In the genomic region with DNA sequence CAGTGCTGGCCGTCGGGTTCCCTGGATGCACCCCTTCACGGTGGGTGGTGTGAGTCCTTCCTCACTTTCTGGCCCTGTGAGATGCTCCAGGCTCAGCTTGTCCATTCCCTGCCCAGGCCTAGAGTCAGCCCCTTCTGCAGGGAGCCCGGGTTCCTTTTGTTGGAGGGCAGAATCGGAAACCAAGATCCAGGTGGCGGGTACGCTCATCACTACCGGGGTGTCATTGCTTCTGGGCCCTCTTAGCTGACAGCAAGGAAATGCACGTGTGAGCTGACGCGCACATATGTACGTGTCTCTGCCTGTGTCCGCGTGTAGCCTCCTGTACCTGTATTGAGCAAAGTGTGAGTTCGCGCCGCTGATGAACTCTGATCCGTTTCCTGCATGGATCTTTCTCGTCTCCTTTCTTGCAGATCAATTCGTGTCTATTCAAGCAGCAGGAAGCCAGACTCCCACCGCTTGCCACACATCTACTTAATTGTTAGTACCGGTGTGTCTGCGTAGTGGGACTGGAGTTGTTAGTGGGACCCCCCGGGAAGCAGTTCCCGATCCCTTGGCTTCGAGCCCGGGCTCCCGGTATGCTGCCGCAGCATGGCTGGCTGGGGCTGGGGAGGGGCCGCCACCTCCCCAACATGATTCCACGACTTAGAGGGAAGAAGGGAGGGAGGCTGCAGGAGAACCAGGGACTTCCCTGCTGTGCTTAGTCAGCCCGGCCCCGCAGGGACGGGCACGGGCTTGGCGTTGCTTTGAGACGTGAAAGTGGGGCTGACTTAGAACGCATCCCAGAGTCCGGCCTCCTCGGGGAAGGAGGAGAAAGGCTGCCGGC, we compare ENCODE assay signal across 14 cellular contexts. TPM values are rescaled to one million over a fixed set of nuclear protein-coding genes. Genes with fewer than 3 reads are reported as not detected.
DNase-seq lines count a peak whose midpoint lies in the region; ATAC-seq, FAIRE-seq and TF ChIP-seq lines count a peak whose summit lies in the region.
"Had no signal": no experiment of that assay in that cellular context is flagged by ENCODE, and none has a peak within 500 bp of the region (broad histone marks: within the 10 kb centered on the region; RNA-seq: fewer than 3 reads in every experiment).

No MANE protein-coding gene starts in this region.

- no TSS peak for BruUV-seq in Caco-2 (replicated peaks; lab: Mats Ljungman, UMichigan)

- intact Hi-C loops in activated B cell treated with CpG ODN at 0.5 μM for 24 hours (cut with micrococcal nuclease) = no loop called here
- intact Hi-C loops in right cardiac atrium (cut with DNase I) = no loop called here
- intact Hi-C loops in Caco-2 (cut with micrococcal nuclease; ENCODE audit: unreplicated experiment) = no loop called here

- TF ChIP-seq CTCF in activated B cell treated with CpG ODN at 0.5 μM for 24 hours (IDR thresholded peaks at IDR 0.05) = no peak
- no peak for TF ChIP-seq CTCF in Caco-2 (IDR thresholded peaks at IDR 0.05; ENCODE audit: insufficient read depth in 1 of 2, low read depth in 1 of 2, low read length in 1 of 2, severe bottlenecking in 1 of 2, unreplicated experiment in 1 of 2)

- DNase-seq in H54 (ENCODE audit: insufficient read length, low spot score) = peak; percentile 48
- DNase-seq in activated B cell treated with CpG ODN at 0.5 μM for 24 hours = no peak
- DNase-seq in right cardiac atrium = peak; percentile 31 to 76 (median 61)
- no peak for DNase-seq in NCI-H1930 (lab: John Stamatoyannopoulos, UW)
- DNase-seq in stimulated activated CD8-positive, alpha-beta memory T cell treated with anti-CD3 and anti-CD28 coated beads, Interleukin-4, amount 100 ng/mL, for 48 hours = no peak
- no peak for DNase-seq in RCC 7860 (ENCODE audit: low spot score)
- DNase-seq in Caco-2 = no peak
- DNase-seq: activated CD4-positive, CD25-positive, alpha-beta regulatory T cell; activated effector memory CD4-positive, alpha-beta T cell treated with anti-CD3 and anti-CD28 coated beads, Interleukin-2, amount 50 U/mL, for 16 hours; glutamatergic neuron; NCI-H226; SHP77 had no signal

- no peaks in the 10 kb centered on the region for H3K27me3 Mint-ChIP-seq in activated B cell treated with CpG ODN at 0.5 μM for 24 hours
- H3K27me3 Mint-ChIP-seq in Caco-2 (ENCODE audit: insufficient read depth, unreplicated experiment) = no peaks in the 10 kb centered on the region

- POLR2A ChIA-PET in activated B cell treated with CpG ODN at 0.5 μM for 24 hours (lab: Charles Lee) (no interaction called here), Caco-2 (lab: Charles Lee) (no interaction called here)

- no peak for TF ChIP-seq POLR2A in H54 (IDR thresholded peaks at IDR 0.05; ENCODE audit: low read depth, low read length)

- no peaks in the 10 kb centered on the region for H3K36me3 Mint-ChIP-seq in activated B cell treated with CpG ODN at 0.5 μM for 24 hours (ENCODE audit: low read depth)
- no peaks in the 10 kb centered on the region for H3K36me3 Mint-ChIP-seq in Caco-2 (ENCODE audit: insufficient read depth, unreplicated experiment)

- H3K9me3 ChIP-seq in right cardiac atrium (ENCODE audit: control insufficient read depth, low read length) = no peaks in the 10 kb centered on the region
- no peaks in the 10 kb centered on the region for H3K9me3 ChIP-seq in Caco-2

- no peak for FAIRE-seq in H54 (lab: Jason Lieb, UNC)
- no peak for FAIRE-seq in RCC 7860 (lab: Jason Lieb, UNC)
- FAIRE-seq: GM18507 had no signal

- no peak overlapping the region for H3K27ac ChIP-seq in right cardiac atrium (ENCODE audit: low read length)
- H3K27ac ChIP-seq in skin epidermis = peak overlapping the region in 14 of 21 experiments; percentile 12 to 56 (median 38)

- H3K36me3 ChIP-seq in Caco-2 (ENCODE audit: control insufficient read depth, insufficient read depth, low read length) = no peaks in the 10 kb centered on the region

- CTCF ChIA-PET in activated B cell treated with CpG ODN at 0.5 μM for 24 hours (lab: Charles Lee) = no interaction called here
- CTCF ChIA-PET in Caco-2 (lab: Charles Lee) = no interaction called here

- H3K27ac Mint-ChIP-seq in activated B cell treated with CpG ODN at 0.5 μM for 24 hours (peak overlapping the region; percentile 7), Caco-2 (ENCODE audit: unreplicated experiment) (no peak overlapping the region)

- no peak for ATAC-seq in activated B cell treated with CpG ODN at 0.5 μM for 24 hours (ENCODE audit: low read depth)
- no peak for ATAC-seq in right cardiac atrium

- no peaks in the 10 kb centered on the region for H3K9me3 Mint-ChIP-seq in activated B cell treated with CpG ODN at 0.5 μM for 24 hours
- no peaks in the 10 kb centered on the region for H3K9me3 Mint-ChIP-seq in Caco-2 (ENCODE audit: unreplicated experiment)

- no peaks in the 10 kb centered on the region for H3K27me3 ChIP-seq in right cardiac atrium (ENCODE audit: control insufficient read depth, insufficient read depth)
- H3K27me3 ChIP-seq in Caco-2 (replicated peaks; ENCODE audit: control insufficient read depth, insufficient read depth, low read length) = no peaks in the 10 kb centered on the region

- H3K4me3 ChIP-seq in right cardiac atrium (ENCODE audit: low read length) (no peak overlapping the region), skin epidermis (peak overlapping the region in 1 of 7 experiments; percentile 10), Caco-2 (ENCODE audit: low read depth, low read length) (no peak overlapping the region)

- H3K4me3 Mint-ChIP-seq in activated B cell treated with CpG ODN at 0.5 μM for 24 hours (no peak overlapping the region), Caco-2 (ENCODE audit: unreplicated experiment) (no peak overlapping the region)

- peaks cover 15% of the 10 kb centered on the region for H3K4me1 ChIP-seq in right cardiac atrium (ENCODE audit: control insufficient read depth, insufficient read depth, low read length)
- peaks cover 14% of the 10 kb centered on the region; the same call in 1 of the 2 replicates for H3K4me1 ChIP-seq in Caco-2

- H3K4me1 Mint-ChIP-seq in activated B cell treated with CpG ODN at 0.5 μM for 24 hours (peaks cover 86% of the 10 kb centered on the region), Caco-2 (ENCODE audit: low read depth, unreplicated experiment) (peaks cover 16% of the 10 kb centered on the region)

- 57% methylated on average over 41 of the region's 41 CpGs for WGBS in right cardiac atrium

RNA-seq across cellular contexts. Expression of a gene that starts 35.9 kb away (rescaled TPM):
- total RNA-seq in activated B cell treated with CpG ODN at 0.5 μM for 24 hours (39.3 and 45.6 TPM in 2 replicates), right cardiac atrium (100 to 1,000 TPM in 1 of 4 donors, 10 to 100 TPM in 3; 74.3 to 106 (median 88.5) TPM), Caco-2 (2022) (20.8 and 23.4 TPM in 2 replicates)
- 31.6 TPM for polyA plus RNA-seq in right cardiac atrium

RNA-seq across cellular contexts. Expression of a gene that starts 46.9 kb away (rescaled TPM):
- total RNA-seq in activated B cell treated with CpG ODN at 0.5 μM for 24 hours (9.0 and 12.3 TPM in 2 replicates), right cardiac atrium (1 to 10 TPM; 5.5 to 7.9 (median 6.5) TPM), Caco-2 (2022) (29.5 and 33.2 TPM in 2 replicates)
- polyA plus RNA-seq in right cardiac atrium = 5.6 TPM

Comparison
In these comparisons a context has a peak if more than half of its experiments do, and no peak if none do; other contexts are left out.
1. DNase-seq: peak in H54 (single experiment) and right cardiac atrium (3 of 3); none in activated B cell treated with CpG ODN at 0.5 μM for 24 hours (single experiment), NCI-H1930 (0 of 2), stimulated activated CD8-positive, alpha-beta memory T cell treated with anti-CD3 and anti-CD28 coated beads, Interleukin-4, amount 100 ng/mL, for 48 hours (single experiment), RCC 7860 (single experiment) and Caco-2 (0 of 2).